14 cellular contexts compared by ENCODE assay signal in genomic region chr3:143209715-143210059, GRCh38.
"Had no signal": no experiment of that assay in that cellular context is flagged by ENCODE, and none has a peak within 500 bp of the region (broad histone marks: within the 10 kb centered on the region; RNA-seq: fewer than 3 reads in every experiment).

No MANE protein-coding gene starts in this region.

- H3K9ac ChIP-seq: parathyroid adenoma had no signal

- H3K4me3 ChIP-seq: cardiac muscle cell, colonic mucosa, gastroesophageal sphincter had no signal

- H3K27ac ChIP-seq: cardiac muscle cell, colonic mucosa, gastroesophageal sphincter, parathyroid adenoma had no signal

- FAIRE-seq: kidney had no signal

- H3K36me3 ChIP-seq: cardiac muscle cell, colonic mucosa, gastroesophageal sphincter had no signal

- H3K27me3 ChIP-seq: cardiac muscle cell, colonic mucosa, gastroesophageal sphincter had no signal

- ATAC-seq: activated T-cell treated with anti-CD3 and anti-CD28 coated beads, Interleukin-2, amount 50 U/mL, for 72 hours; gastroesophageal sphincter; left ventricle myocardium superior had no signal

- H2AFZ ChIP-seq: parathyroid adenoma had no signal

- H3K9me3 ChIP-seq: colonic mucosa, gastroesophageal sphincter had no signal

- DNase-seq: activated CD4-positive, alpha-beta memory T cell treated with anti-CD3 and anti-CD28 coated beads for 36 hours; activated naive CD8-positive, alpha-beta T cell treated with anti-CD3 and anti-CD28 coated beads, Interleukin-2, amount 10 ng/mL, durations not matched to agents 7 days and 5 days; activated T-cell treated with anti-CD3 and anti-CD28 coated beads, Interleukin-2, amount 50 U/mL, for 72 hours; anterior cingulate cortex; colonic mucosa; kidney; left ventricle myocardium superior; retina; stimulated activated CD4-positive, alpha-beta T cell treated with anti-CD3 and anti-CD28 coated beads, Interleukin-15, amount 100 ng/mL, for 24 hours; stimulated activated CD4-positive, alpha-beta T cell treated with anti-CD3 and anti-CD28 coated beads, Interleukin-4, amount 100 ng/mL, for 24 hours; T-helper 9 cell had no signal

- H3K79me2 ChIP-seq: parathyroid adenoma had no signal

- H3K4me1 ChIP-seq: colonic mucosa, gastroesophageal sphincter, parathyroid adenoma had no signal
